14 cellular contexts compared by ENCODE assay signal in the genomic region with DNA sequence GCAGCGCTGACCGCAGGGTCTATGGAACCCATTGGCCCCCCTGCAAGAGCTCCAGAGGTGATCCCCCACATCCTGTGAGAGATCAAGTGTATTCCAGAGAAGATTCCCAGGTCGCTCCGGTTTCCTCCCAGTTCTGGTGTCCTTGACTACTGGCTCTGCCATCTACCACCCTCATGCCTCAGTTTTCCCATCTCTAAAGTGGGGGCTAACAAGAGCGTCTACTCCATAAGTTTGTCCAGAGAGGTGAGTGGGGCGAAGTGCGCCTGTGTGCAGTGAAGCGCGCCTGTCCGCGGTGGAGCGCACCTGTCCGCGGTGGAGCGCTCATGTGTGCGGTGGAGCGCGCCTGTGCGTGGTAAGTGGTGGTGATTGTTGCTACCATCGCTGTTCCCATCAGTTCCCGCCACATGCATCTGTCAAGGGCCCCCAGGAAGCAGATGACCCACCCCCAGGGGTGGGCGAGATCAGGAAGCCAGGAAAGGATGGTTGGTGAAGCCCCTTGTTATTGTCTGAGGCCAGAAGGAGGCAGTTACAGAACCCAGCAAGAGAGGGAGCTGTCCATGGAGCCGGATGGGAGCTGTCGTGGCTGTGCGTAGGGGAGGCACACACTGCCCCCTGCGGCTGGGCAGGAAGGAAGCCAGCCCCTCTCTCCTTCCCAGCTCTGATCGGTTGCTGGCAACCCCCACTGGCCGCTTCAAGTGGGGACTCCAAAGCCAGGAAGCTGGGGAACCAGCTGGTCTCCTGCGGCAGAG.
DNase-seq lines count a peak whose midpoint lies in the region; ATAC-seq, FAIRE-seq and TF ChIP-seq lines count a peak whose summit lies in the region.
"Had no signal": no experiment of that assay in that cellular context is flagged by ENCODE, and none has a peak within 500 bp of the region (broad histone marks: within the 10 kb centered on the region; RNA-seq: fewer than 3 reads in every experiment).

No MANE protein-coding gene starts in this region.

- no peak overlapping the region for H3K9ac ChIP-seq in SK-N-SH
- H3K9ac ChIP-seq in kidney (ENCODE audit: low read length in 2 of 2), result no peak overlapping the region
- no peak overlapping the region for H3K9ac ChIP-seq in trophoblast cell (ENCODE audit: low read length)

- H2AFZ ChIP-seq in SK-N-SH (ENCODE audit: low read depth), result no peak overlapping the region
- H2AFZ ChIP-seq in trophoblast cell (ENCODE audit: insufficient read depth, low read length, poor library complexity), result no peak overlapping the region

- intact Hi-C loops in kidney (cut with DNase I), result no loop called here
- intact Hi-C loops in tibial artery (cut with DNase I; ENCODE audit: low total_unique reads), result loop anchor here (5.0 kb wide), 1 partner anchor 190 kb away; a partner anchor contains a TSS

- H2BK12ac ChIP-seq in trophoblast cell (ENCODE audit: low read length), result no peak overlapping the region

- no peak overlapping the region for H3K4me3 ChIP-seq in AG04449 (ENCODE audit: low read depth, low read length)
- no peak overlapping the region for H3K4me3 ChIP-seq in HAP-1
- H3K4me3 ChIP-seq in SK-N-SH (ENCODE audit: low read depth in 2 of 2, low read length in 1 of 2), result no peak overlapping the region; a peak in 1 of 4 replicates
- H3K4me3 ChIP-seq in kidney (ENCODE audit: low read length in 2 of 2), result no peak overlapping the region
- H3K4me3 ChIP-seq in tibial artery, result no peak overlapping the region
- no peak overlapping the region for H3K4me3 ChIP-seq in trophoblast cell (ENCODE audit: low read depth, low read length)

- no peak overlapping the region for H3K18ac ChIP-seq in trophoblast cell (ENCODE audit: low read length)

- H3K14ac ChIP-seq in trophoblast cell (ENCODE audit: low read length), result no peak overlapping the region

- H2BK5ac ChIP-seq in trophoblast cell (ENCODE audit: low read depth, low read length, poor library complexity), result no peak overlapping the region

- in situ Hi-C loops in HAP-1 (cut with MboI; ENCODE audit: low sequenced_read_pairs), result no loop called here

- WGBS in SK-N-SH (ENCODE audit: low lambda C conversion rate), result 80% methylated on average over 22 of the region's 29 CpGs
- no CpG with 5 or more reads among the region's 29 CpGs for WGBS in trophoblast cell (ENCODE audit: extremely low coverage, insufficient coverage, insufficient read length)

- no peaks in the 10 kb centered on the region for H4K20me1 ChIP-seq in SK-N-SH (ENCODE audit: insufficient read depth)

- H4K12ac ChIP-seq in trophoblast cell (ENCODE audit: low read depth, low read length), result no peak overlapping the region

- H2BK120ac ChIP-seq in trophoblast cell (ENCODE audit: insufficient read depth, low read length, poor library complexity), result no peak overlapping the region

- TF ChIP-seq RAD21 in SK-N-SH (IDR thresholded peaks at IDR 0.05; ENCODE audit: low read length), result no peak

- TF ChIP-seq EP300 in SK-N-SH (IDR thresholded peaks at IDR 0.05; ENCODE audit: borderline replicate concordance in 1 of 2, low read depth in 1 of 2, low read length in 1 of 2), result no peak

- H3K23ac ChIP-seq in trophoblast cell (ENCODE audit: low read length), result no peak overlapping the region

- no peak overlapping the region for H2AK5ac ChIP-seq in trophoblast cell (ENCODE audit: low read length)

- FAIRE-seq in kidney (lab: Jason Lieb, UNC) (no peak), HTR-8/SVneo (lab: Jason Lieb, UNC) (no peak)
- FAIRE-seq: D721Med, GM18507 had no signal

- ATAC-seq in GM19324 (IDR thresholded peaks at IDR 0.05; ENCODE audit: low FRiP score, unreplicated experiment), result no peak

- H3K27me3 ChIP-seq in HAP-1 (ENCODE audit: low read depth) (peaks cover 55% of the 10 kb centered on the region), SK-N-SH (ENCODE audit: insufficient read depth) (peaks cover 23% of the 10 kb centered on the region; the same call in 1 of the 2 replicates), tibial artery (peaks cover 0 to 31% of the 10 kb centered on the region in 2 donors), trophoblast cell (ENCODE audit: insufficient read depth, low read length) (peaks cover 7% of the 10 kb centered on the region)

- no peaks in the 10 kb centered on the region for H3F3A ChIP-seq in SK-N-SH (replicated peaks; ENCODE audit: insufficient read depth)

- no peak overlapping the region for H4K8ac ChIP-seq in trophoblast cell (ENCODE audit: low read depth, low read length)

- peak overlapping the region in 1 of 2 experiments; percentile 98; a peak in 2 of 4 replicates for H3K27ac ChIP-seq in SK-N-SH (ENCODE audit: low read depth in 2 of 2, low read length in 1 of 2)
- no peak overlapping the region for H3K27ac ChIP-seq in kidney (ENCODE audit: low read depth in 2 of 2, low read length in 2 of 2)
- H3K27ac ChIP-seq in tibial artery, result no peak overlapping the region
- no peak overlapping the region for H3K27ac ChIP-seq in trophoblast cell (ENCODE audit: low read depth, low read length)

- TF ChIP-seq CTCF in AG04449 (IDR thresholded peaks at IDR 0.05; ENCODE audit: insufficient read depth, low read length, missing control alignments), result peak; percentile 14
- TF ChIP-seq CTCF in SK-N-SH (IDR thresholded peaks at IDR 0.05), result 0 out of 2 replicates have a peak, but pooled peaks have one; percentile 11
- TF ChIP-seq CTCF in kidney (IDR thresholded peaks at IDR 0.05; ENCODE audit: borderline replicate concordance, extremely low read depth, insufficient read depth), result no peak
- no peak for TF ChIP-seq CTCF in tibial artery (IDR thresholded peaks at IDR 0.05)

- H3K36me3 ChIP-seq in HAP-1 (replicated peaks) (no peaks in the 10 kb centered on the region), SK-N-SH (replicated peaks in 1 of 2; ENCODE audit: control insufficient read depth in 1 of 2, insufficient read depth in 2 of 2, low read length in 1 of 2) (no peaks in the 10 kb centered on the region), kidney (ENCODE audit: control insufficient read depth in 1 of 2, insufficient read depth in 2 of 2, low read length in 2 of 2) (no peaks in the 10 kb centered on the region), tibial artery (no peaks in the 10 kb centered on the region), trophoblast cell (ENCODE audit: control insufficient read depth in 1 of 2, insufficient read depth in 2 of 2, low read length in 2 of 2) (no peaks in the 10 kb centered on the region)

- H4K91ac ChIP-seq in trophoblast cell (ENCODE audit: low read depth, low read length), result no peak overlapping the region

- no peaks in the 10 kb centered on the region for H3K9me3 ChIP-seq in HAP-1
- no peaks in the 10 kb centered on the region for H3K9me3 ChIP-seq in SK-N-SH
- H3K9me3 ChIP-seq in kidney (ENCODE audit: control insufficient read depth in 1 of 2, low read length in 2 of 2), result no peaks in the 10 kb centered on the region
- no peaks in the 10 kb centered on the region for H3K9me3 ChIP-seq in tibial artery
- H3K9me3 ChIP-seq in trophoblast cell (ENCODE audit: insufficient read depth, low read depth, low read length), result peaks cover 3% of the 10 kb centered on the region

- H3K4me2 ChIP-seq in SK-N-SH (no peak overlapping the region), trophoblast cell (ENCODE audit: low read length) (no peak overlapping the region)

- H3K79me1 ChIP-seq in trophoblast cell (ENCODE audit: low read length), result peaks cover 2% of the 10 kb centered on the region

- H3K79me2 ChIP-seq in SK-N-SH (ENCODE audit: insufficient read depth), result no peaks in the 10 kb centered on the region
- H3K79me2 ChIP-seq in trophoblast cell (ENCODE audit: control insufficient read depth, insufficient read depth, low read length, poor library complexity), result no peaks in the 10 kb centered on the region

- CTCF ChIA-PET in AG04449 (lab: Yijun Ruan, JAX) (interaction anchor here (0.9 to 2.0 kb wide), 3 partner anchors 17 to 299 kb away, joined by 3 to 5 read pairs (median 3); no protein-coding TSS in a partner anchor), SK-N-SH (lab: Yijun Ruan, JAX) (interaction anchor here (0.9 to 13.3 kb wide), 10 partner anchors 10 to 791 kb away, joined by 3 to 249 read pairs (median 4); no protein-coding TSS in a partner anchor)

- DNase-seq in AG04449 (ENCODE audit: low read depth, low spot score) (no peak), HAP-1 (ENCODE audit: low spot score in 2 of 2) (peak; percentile 30 to 52), SK-N-SH (peak; percentile 73), kidney (peak; percentile 60), HTR-8/SVneo (ENCODE audit: insufficient read length, low spot score) (no peak), tibial artery (no peak), trophoblast cell (no peak)
- DNase-seq: activated CD4-positive, alpha-beta T cell treated with anti-CD3 and anti-CD28 coated beads, Interleukin-2, amount 50 U/mL, for 1 hour; activated naive CD4-positive, alpha-beta T cell treated with anti-CD3 and anti-CD28 coated beads, Interleukin-2, amount 10 ng/mL, durations not matched to agents 7 days and 5 days; head of caudate nucleus; stimulated activated CD4-positive, alpha-beta T cell treated with anti-CD3 and anti-CD28 coated beads, Interleukin-12 subunit alpha, Interleukin-12 subunit beta, amount 100 ng/mL, for 4 hours had no signal

- no peaks in the 10 kb centered on the region for H3K9me2 ChIP-seq in SK-N-SH

- POLR2A ChIA-PET in AG04449 (lab: Yijun Ruan, JAX), result no interaction called here
- POLR2A ChIA-PET in SK-N-SH (lab: Yijun Ruan, JAX), result interaction anchor here (0.7 to 1.0 kb wide), 2 partner anchors 13 to 17 kb away, joined by 3 to 5 read pairs; no protein-coding TSS in a partner anchor

- H3K4me1 ChIP-seq in HAP-1 (peaks cover 6% of the 10 kb centered on the region), SK-N-SH (ENCODE audit: control insufficient read depth in 1 of 2, insufficient read depth in 2 of 2, low read depth in 1 of 2, low read length in 1 of 2) (peaks cover 0 to 35% of the 10 kb centered on the region in 2 experiments; a peak in 2 of 4 replicates), kidney (ENCODE audit: control insufficient read depth in 1 of 2, insufficient read depth in 1 of 2, low read depth in 1 of 2, low read length in 2 of 2) (peaks cover 0 to 11% of the 10 kb centered on the region in 2 donors), tibial artery (peaks cover 0 to 12% (median 5%) of the 10 kb centered on the region in 4 donors), trophoblast cell (ENCODE audit: control insufficient read depth in 1 of 2, insufficient read depth in 2 of 2, low read length in 2 of 2) (peaks cover 5 to 10% of the 10 kb centered on the region in 2 experiments)

- H3K4ac ChIP-seq in trophoblast cell (ENCODE audit: low read depth, low read length), result no peak overlapping the region

TF ChIP-seq in SK-N-SH, 30 proteins besides CTCF, POLR2A, EP300 and RAD21 (continues in another document):
- TF ChIP-seq FOSL2 (IDR thresholded peaks at IDR 0.05; ENCODE audit: borderline replicate concordance, low read depth) (no peak), TEAD4 (IDR thresholded peaks at IDR 0.05; ENCODE audit: borderline replicate concordance, insufficient read depth) (no peak), RFX5 (IDR thresholded peaks at IDR 0.05; ENCODE audit: low read length) (no peak), EZH2phosphoT487 (IDR thresholded peaks at IDR 0.05; ENCODE audit: borderline replicate concordance, low read depth) (no peak)

Comparison
In these comparisons a context has a peak if more than half of its experiments do, and no peak if none do; other contexts are left out.
1. DNase-seq: peak in HAP-1 (2 of 2), SK-N-SH (single experiment) and kidney (single experiment); none in AG04449 (single experiment), HTR-8/SVneo (single experiment), tibial artery (0 of 2) and trophoblast cell (0 of 2).
2. CTCF ChIP-seq: peak in AG04449 (single experiment) and SK-N-SH (single experiment); none in kidney (single experiment) and tibial artery (0 of 2).